In genomic region chr1:58815069-58815679, GRCh38 we compare ENCODE assay signal across 8 cellular contexts. TPM values are rescaled to one million over a fixed set of nuclear protein-coding genes. Genes with fewer than 3 reads are reported as not detected.
DNase-seq lines count a peak whose midpoint lies in the region; ATAC-seq and TF ChIP-seq lines count a peak whose summit lies in the region.

No MANE protein-coding gene starts in this region.

- H3K27ac ChIP-seq in BLaER1 treated with 17β-estradiol and CSF1 and Interleukin-3, amounts not matched to agents 10 nM and 100 nM, result peak overlapping the region; percentile 67 to 91 (median 83); a peak in 19 of 22 replicates
- no peak overlapping the region for H3K27ac ChIP-seq in iPS-18a (ENCODE audit: low read length)

- H3K9me3 ChIP-seq in BLaER1 treated with 17β-estradiol and CSF1 and Interleukin-3, amounts not matched to agents 10 nM and 100 nM (replicated peaks in 1 of 11), result no peaks in the 10 kb centered on the region
- no peaks in the 10 kb centered on the region for H3K9me3 ChIP-seq in iPS-18a (ENCODE audit: control insufficient read depth, low read depth, low read length)

- H3K4me1 Mint-ChIP-seq in brain, result peaks cover 25% of the 10 kb centered on the region

- ATAC-seq in GM19395 (IDR thresholded peaks at IDR 0.05; ENCODE audit: unreplicated experiment), result peak; percentile 62
- peak; percentile 49 for ATAC-seq in HG03457 (IDR thresholded peaks at IDR 0.05; ENCODE audit: unreplicated experiment)
- ATAC-seq in GM18873 (IDR thresholded peaks at IDR 0.05; ENCODE audit: low FRiP score, unreplicated experiment), result no peak

- H4K20me1 ChIP-seq in BLaER1 treated with 17β-estradiol and CSF1 and Interleukin-3, amounts not matched to agents 10 nM and 100 nM, result no peaks in the 10 kb centered on the region

- peak overlapping the region; percentile 81 to 85 (median 83) for H3K4me3 Mint-ChIP-seq in brain

- H3K4me2 ChIP-seq in BLaER1 treated with 17β-estradiol and CSF1 and Interleukin-3, amounts not matched to agents 10 nM and 100 nM, result peak overlapping the region; percentile 96 to 99 (median 97)

- H3K27me3 ChIP-seq in BLaER1 treated with 17β-estradiol and CSF1 and Interleukin-3, amounts not matched to agents 10 nM and 100 nM, result no peaks in the 10 kb centered on the region
- peaks cover 35% of the 10 kb centered on the region for H3K27me3 ChIP-seq in iPS-18a (ENCODE audit: control insufficient read depth, insufficient read depth, low read length)

- no peak for TF ChIP-seq CTCF in brain (conservative IDR thresholded peaks at IDR 0.05)

- peaks cover 21 to 68% (median 24%) of the 10 kb centered on the region in 10 experiments for H3K4me1 ChIP-seq in BLaER1 treated with 17β-estradiol and CSF1 and Interleukin-3, amounts not matched to agents 10 nM and 100 nM
- peaks cover 11% of the 10 kb centered on the region for H3K4me1 ChIP-seq in iPS-18a (ENCODE audit: control insufficient read depth, low read depth, low read length)

- H3K9ac ChIP-seq in BLaER1 treated with 17β-estradiol and CSF1 and Interleukin-3, amounts not matched to agents 10 nM and 100 nM, result peak overlapping the region; percentile 68 to 85 (median 80); a peak in 21 of 22 replicates
- H3K9ac ChIP-seq in iPS-18a (ENCODE audit: low read length), result peak overlapping the region; percentile 45

- H3K9me3 Mint-ChIP-seq in brain, result peaks cover 0 to 6% (median 0%) of the 10 kb centered on the region in 5 experiments

- peak; percentile 94 for DNase-seq in SW480 (ENCODE audit: low spot score)
- DNase-seq in skeletal muscle cell (ENCODE audit: low read depth), result peak; percentile 82

- peak overlapping the region in 4 of 5 experiments; percentile 31 to 70 (median 38) for H3K27ac Mint-ChIP-seq in brain

- no peaks in the 10 kb centered on the region for H3K36me3 Mint-ChIP-seq in brain

- peaks cover 9% of the 10 kb centered on the region for H3K27me3 Mint-ChIP-seq in brain

- no peaks in the 10 kb centered on the region for H3K36me3 ChIP-seq in BLaER1 treated with 17β-estradiol and CSF1 and Interleukin-3, amounts not matched to agents 10 nM and 100 nM
- no peaks in the 10 kb centered on the region for H3K36me3 ChIP-seq in iPS-18a (ENCODE audit: control insufficient read depth, low read depth, low read length)

- peak overlapping the region; percentile 58 to 70 (median 63) for H3K4me3 ChIP-seq in BLaER1 treated with 17β-estradiol and CSF1 and Interleukin-3, amounts not matched to agents 10 nM and 100 nM
- H3K4me3 ChIP-seq in iPS-18a (ENCODE audit: low read length) (peak overlapping the region; percentile 69), skeletal muscle cell (ENCODE audit: low read depth, low read length) (peak overlapping the region; percentile 51)

RNA-seq across cellular contexts. Expression of gene JUN, which starts 31.3 kb away (rescaled TPM):
- polyA plus RNA-seq in brain (ENCODE audit: insufficient read depth, low read depth, low replicate concordance), result 109 TPM
